8 cellular contexts compared by ENCODE assay signal in genomic region chr1:179883739-179884138, GRCh38. TPM values are rescaled to one million over a fixed set of nuclear protein-coding genes. Genes with fewer than 3 reads are reported as not detected.
A peak's percentile ranks its signal among the peaks of the same experiment; 100 is the strongest.
DNase-seq lines count a peak whose midpoint lies in the region; ATAC-seq and TF ChIP-seq lines count a peak whose summit lies in the region.

No MANE protein-coding gene starts in this region.

- H3K36me3 Mint-ChIP-seq in WTC11 (peaks cover 7% of the 10 kb centered on the region), neural crest cell (ENCODE audit: low read depth) (no peaks in the 10 kb centered on the region)

- peak overlapping the region; percentile 96 for H3K4me3 Mint-ChIP-seq in WTC11
- peak overlapping the region; percentile 98 for H3K4me3 Mint-ChIP-seq in neural crest cell

- peak overlapping the region; percentile 91 for H3K4me3 ChIP-seq in upper lobe of right lung

- peaks cover 30% of the 10 kb centered on the region for H3K36me3 ChIP-seq in upper lobe of right lung

- peaks cover 23% of the 10 kb centered on the region for H3K4me1 Mint-ChIP-seq in WTC11
- H3K4me1 Mint-ChIP-seq in neural crest cell, result peaks cover 36% of the 10 kb centered on the region

- peak overlapping the region; percentile 100 for H3K27ac Mint-ChIP-seq in WTC11
- H3K27ac Mint-ChIP-seq in neural crest cell (ENCODE audit: unreplicated experiment), result peak overlapping the region; percentile 100

- H3K9me3 ChIP-seq in upper lobe of right lung, result no peaks in the 10 kb centered on the region

- H3K27me3 Mint-ChIP-seq in WTC11 (ENCODE audit: low read depth), result no peaks in the 10 kb centered on the region
- H3K27me3 Mint-ChIP-seq in neural crest cell (ENCODE audit: low read depth), result no peaks in the 10 kb centered on the region

- POLR2A ChIA-PET in WTC11 (lab: Charles Lee), result no interaction called here

- H3K4me1 ChIP-seq in upper lobe of right lung, result peaks cover 60% of the 10 kb centered on the region

- H3K27ac ChIP-seq in upper lobe of right lung, result peak overlapping the region; percentile 100

- intact Hi-C loops in upper lobe of right lung (cut with DNase I), result no loop called here

- no peak for TF ChIP-seq CTCF in WTC11 (IDR thresholded peaks at IDR 0.05)
- TF ChIP-seq CTCF in neural crest cell (conservative IDR thresholded peaks at IDR 0.05), result no peak
- no peak for TF ChIP-seq CTCF in upper lobe of right lung (IDR thresholded peaks at IDR 0.05)

- peak; percentile 72 for DNase-seq in ELR (ENCODE audit: low read depth)
- DNase-seq in WTC11 (ENCODE audit: low spot score), result no peak
- peak; percentile 69 for DNase-seq in effector CD4-positive, alpha-beta T cell
- no peak for DNase-seq in neural crest cell (ENCODE audit: low read depth, low spot score)
- DNase-seq in upper lobe of right lung, result no peak
- DNase-seq in amygdala (lab: John Stamatoyannopoulos, UW), result no peak

- no peaks in the 10 kb centered on the region for H3K27me3 ChIP-seq in upper lobe of right lung

- H3K9me3 Mint-ChIP-seq in WTC11 (no peaks in the 10 kb centered on the region), neural crest cell (no peaks in the 10 kb centered on the region)

- ATAC-seq in HG03280 (IDR thresholded peaks at IDR 0.05; ENCODE audit: unreplicated experiment) (peak; percentile 20), WTC11 (no peak), upper lobe of right lung (no peak), HG03439 (IDR thresholded peaks at IDR 0.05; ENCODE audit: unreplicated experiment) (no peak)

- CTCF ChIA-PET in WTC11 (lab: Charles Lee), result interaction anchor here (0.6 to 2.5 kb wide), 6 partner anchors 16 to 297 kb away, joined by 3 to 14 read pairs (median 8); no protein-coding TSS in a partner anchor

TF ChIP-seq in WTC11, 78 proteins besides CTCF, POLR2A, EP300 and RAD21:
- TF ChIP-seq FOXP4 (CRISPR knock-in tag; IDR thresholded peaks at IDR 0.05) (no peak), RELA (CRISPR knock-in tag; IDR thresholded peaks at IDR 0.05; ENCODE audit: borderline replicate concordance) (no peak), E2F5 (CRISPR knock-in tag; IDR thresholded peaks at IDR 0.05) (no peak), NR1H2 (CRISPR knock-in tag; IDR thresholded peaks at IDR 0.05) (no peak), AFF4 (CRISPR knock-in tag; IDR thresholded peaks at IDR 0.05; ENCODE audit: borderline replicate concordance) (no peak), EMX1 (CRISPR knock-in tag; IDR thresholded peaks at IDR 0.05) (no peak), ARID4B (CRISPR knock-in tag; IDR thresholded peaks at IDR 0.05; ENCODE audit: borderline replicate concordance) (no peak), MLX (CRISPR knock-in tag; IDR thresholded peaks at IDR 0.05) (no peak), CBFB (CRISPR knock-in tag; IDR thresholded peaks at IDR 0.05; ENCODE audit: low read depth) (no peak), FOXK1 (CRISPR knock-in tag; IDR thresholded peaks at IDR 0.05) (no peak)

RNA-seq across cellular contexts. Expression of gene TOR1AIP1, which starts 1.7 kb away (rescaled TPM):
- total RNA-seq in WTC11 (2021) (17.3 to 18.7 TPM (median 17.7 TPM) in 3 replicates), neural crest cell (21.5 and 22.1 TPM in 2 replicates), upper lobe of right lung (68.8 TPM)

RNA-seq across cellular contexts. Expression of gene TOR1AIP2, which starts 6.1 kb away (rescaled TPM):
- total RNA-seq in WTC11 (2021), result 57.1 to 58.0 TPM (median 57.2 TPM) in 3 replicates
- 76.2 and 78.0 TPM in 2 replicates for total RNA-seq in neural crest cell
- 88.5 TPM for total RNA-seq in upper lobe of right lung

Comparison
In these comparisons a context has a peak if more than half of its experiments do, and no peak if none do; other contexts are left out.
1. DNase-seq: peak in ELR (single experiment) and effector CD4-positive, alpha-beta T cell (single experiment); none in WTC11 (single experiment), neural crest cell (single experiment), upper lobe of right lung (single experiment) and amygdala (0 of 56).